Comparison of ENCODE assay signal across 24 cellular contexts in the genomic region with DNA sequence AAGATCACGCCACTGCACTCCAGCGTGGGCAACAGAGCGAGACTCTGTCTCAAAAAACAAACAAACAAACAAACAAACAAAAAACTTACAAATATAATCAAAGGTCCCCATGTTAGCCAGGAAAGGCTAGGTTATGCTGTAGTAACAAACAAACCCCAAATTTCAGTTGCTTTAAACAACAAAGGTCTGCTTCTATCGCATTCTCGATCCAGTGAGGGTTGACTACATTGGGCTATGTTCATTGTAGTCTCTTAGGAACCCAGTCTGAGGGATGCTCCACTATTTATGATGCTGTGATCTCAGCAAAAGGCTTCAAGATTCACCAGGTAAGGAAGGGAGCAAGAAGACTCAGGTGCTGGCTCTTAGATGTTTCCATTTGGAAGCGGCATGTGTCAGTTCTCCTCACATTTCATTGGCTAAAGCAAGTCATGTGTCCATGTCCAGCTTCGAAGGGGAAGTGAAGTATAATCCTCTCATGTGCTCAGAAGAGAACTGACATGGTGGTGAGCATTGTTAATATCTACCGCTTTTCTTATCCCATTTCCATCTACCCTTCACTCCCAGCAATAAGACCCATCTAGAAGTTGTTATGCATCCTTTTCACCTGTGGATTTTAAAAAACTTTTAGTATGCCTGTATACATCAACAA.
"Had no signal": no experiment of that assay in that cellular context is flagged by ENCODE, and none has a peak within 500 bp of the region (broad histone marks: within the 10 kb centered on the region; RNA-seq: fewer than 3 reads in every experiment).

No MANE protein-coding gene starts in this region.

- H3K4me3 ChIP-seq: SJSA1 had no signal

- H3K27ac ChIP-seq: SJSA1 had no signal

- H3K27ac Mint-ChIP-seq: activated B cell treated with CpG ODN at 0.5 μM for 24 hours; activated CD4-positive, alpha-beta T cell treated with anti-CD3 and anti-CD28 coated beads, Interleukin-2, amount 10 ng/mL, durations not matched to agents 24 days and 14 days; activated naive CD4-positive, alpha-beta T cell treated with anti-CD3 and anti-CD28 coated beads, Interleukin-2, amount 10 ng/mL, durations not matched to agents 7 days and 5 days; activated naive CD8-positive, alpha-beta T cell treated with anti-CD3 and anti-CD28 coated beads for 36 hours; T-helper 1 cell treated with Interleukin-12 subunit alpha and Interleukin-12 subunit beta and Interleukin-4 antibody, amounts not matched to agents 30 μg/mL and 1 μg/mL, for 36 hours had no signal

- DNase-seq: activated B cell treated with CpG ODN at 0.5 μM for 24 hours; activated CD4-positive, alpha-beta T cell treated with anti-CD3 and anti-CD28 coated beads for 1 hour; activated CD4-positive, alpha-beta T cell treated with anti-CD3 and anti-CD28 coated beads, Interleukin-2, amount 10 ng/mL, durations not matched to agents 24 days and 14 days; activated CD4-positive, alpha-beta T cell treated with anti-CD3 and anti-CD28 coated beads, Interleukin-2, amount 50 U/mL, for 48 hours; activated gamma-delta T cell; activated naive CD4-positive, alpha-beta T cell treated with anti-CD3 and anti-CD28 coated beads, Interleukin-2, amount 10 ng/mL, durations not matched to agents 7 days and 5 days; activated naive CD8-positive, alpha-beta T cell treated with anti-CD3 and anti-CD28 coated beads for 36 hours; activated T-cell treated with anti-CD3 and anti-CD28 coated beads, Interleukin-2, amount 50 U/mL, for 4 hours; cerebellar nuclear complex; MM.1S; NCI-H1092; NCI-H1417; NCI-H1930; NCI-H2171 treated with DMSO at 0.1 percent for 48 hours; NCI-H226; NCI-H526; NCI-H774; NK-92 treated with Interleukin-12 subunit alpha and Interleukin-12 subunit beta, amount 100 ng/mL, for 24 hours; PC-3; SHP77 had no signal

- H3K36me3 ChIP-seq: SJSA1 had no signal

- H3K27me3 Mint-ChIP-seq: activated B cell treated with CpG ODN at 0.5 μM for 24 hours had no signal

- H3K4me1 Mint-ChIP-seq: activated B cell treated with CpG ODN at 0.5 μM for 24 hours; activated CD4-positive, alpha-beta T cell treated with anti-CD3 and anti-CD28 coated beads, Interleukin-2, amount 10 ng/mL, durations not matched to agents 24 days and 14 days; activated naive CD4-positive, alpha-beta T cell treated with anti-CD3 and anti-CD28 coated beads, Interleukin-2, amount 10 ng/mL, durations not matched to agents 7 days and 5 days; activated naive CD8-positive, alpha-beta T cell treated with anti-CD3 and anti-CD28 coated beads for 36 hours had no signal

- H3K9me3 Mint-ChIP-seq: activated B cell treated with CpG ODN at 0.5 μM for 24 hours; activated CD4-positive, alpha-beta T cell treated with anti-CD3 and anti-CD28 coated beads, Interleukin-2, amount 10 ng/mL, durations not matched to agents 24 days and 14 days; activated naive CD4-positive, alpha-beta T cell treated with anti-CD3 and anti-CD28 coated beads, Interleukin-2, amount 10 ng/mL, durations not matched to agents 7 days and 5 days; activated T-cell treated with anti-CD3 and anti-CD28 coated beads, Interleukin-2, amount 50 U/mL, for 4 hours; T-helper 1 cell treated with Interleukin-12 subunit alpha and Interleukin-12 subunit beta and Interleukin-4 antibody, amounts not matched to agents 30 μg/mL and 1 μg/mL, for 36 hours had no signal

- H3K9me3 ChIP-seq: SJSA1 had no signal

- FAIRE-seq: colon, RCC 7860 had no signal

- H3K4me1 ChIP-seq: SJSA1 had no signal

- H3K27me3 ChIP-seq: SJSA1 had no signal

- H3K36me3 Mint-ChIP-seq: activated naive CD4-positive, alpha-beta T cell treated with anti-CD3 and anti-CD28 coated beads, Interleukin-2, amount 10 ng/mL, durations not matched to agents 7 days and 5 days; activated naive CD8-positive, alpha-beta T cell treated with anti-CD3 and anti-CD28 coated beads for 36 hours had no signal

- H3K4me3 Mint-ChIP-seq: activated B cell treated with CpG ODN at 0.5 μM for 24 hours; activated CD4-positive, alpha-beta T cell treated with anti-CD3 and anti-CD28 coated beads, Interleukin-2, amount 10 ng/mL, durations not matched to agents 24 days and 14 days; activated naive CD4-positive, alpha-beta T cell treated with anti-CD3 and anti-CD28 coated beads, Interleukin-2, amount 10 ng/mL, durations not matched to agents 7 days and 5 days; activated naive CD8-positive, alpha-beta T cell treated with anti-CD3 and anti-CD28 coated beads for 36 hours; activated T-cell treated with anti-CD3 and anti-CD28 coated beads, Interleukin-2, amount 50 U/mL, for 4 hours; T-helper 1 cell treated with Interleukin-12 subunit alpha and Interleukin-12 subunit beta and Interleukin-4 antibody, amounts not matched to agents 30 μg/mL and 1 μg/mL, for 36 hours had no signal

- ATAC-seq: activated T-cell treated with anti-CD3 and anti-CD28 coated beads, Interleukin-2, amount 50 U/mL, for 4 hours; PC-3 had no signal
